ENCODE assay signal across 15 cellular contexts in the genomic region with DNA sequence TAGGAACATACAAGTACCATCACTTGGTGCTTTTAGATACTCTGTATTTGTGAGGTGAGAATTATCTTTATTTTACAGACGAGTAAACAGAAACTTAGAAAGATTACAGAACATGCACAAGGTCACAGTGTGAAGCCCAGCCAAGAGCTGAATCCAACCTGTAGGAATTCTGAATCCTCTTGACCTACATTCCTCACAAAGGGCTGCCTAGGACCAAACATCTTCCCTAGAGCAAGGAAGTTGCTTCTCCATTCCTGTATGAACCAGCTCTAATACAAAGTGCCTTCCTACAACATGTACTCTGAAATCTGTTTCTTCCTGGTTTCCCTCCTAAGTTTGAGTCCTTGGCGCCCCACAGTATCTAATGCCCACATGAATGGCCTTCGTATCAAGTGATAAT. TPM values are rescaled to one million over a fixed set of nuclear protein-coding genes. Genes with fewer than 3 reads are reported as not detected.
A peak's percentile ranks its signal among the peaks of the same experiment; 100 is the strongest.
DNase-seq lines count a peak whose midpoint lies in the region; ATAC-seq, FAIRE-seq and TF ChIP-seq lines count a peak whose summit lies in the region.
"Had no signal": no experiment of that assay in that cellular context is flagged by ENCODE, and none has a peak within 500 bp of the region (broad histone marks: within the 10 kb centered on the region; RNA-seq: fewer than 3 reads in every experiment).

No MANE protein-coding gene starts in this region.

- peaks cover 3% of the 10 kb centered on the region; the same call in 1 of the 2 replicates for H3K27me3 Mint-ChIP-seq in HFFc6 (ENCODE audit: insufficient read depth)
- peaks cover 7% of the 10 kb centered on the region for H3K27me3 Mint-ChIP-seq in CD8-positive, alpha-beta T cell (ENCODE audit: low read depth)

- H3K18ac ChIP-seq in mesenchymal stem cell (ENCODE audit: low read depth in 1 of 2, low read length in 2 of 2), result no peak overlapping the region

- H3K79me1 ChIP-seq in mesenchymal stem cell (replicated peaks; ENCODE audit: low read length, poor library complexity, severe bottlenecking), result no peaks in the 10 kb centered on the region

- in situ Hi-C loops in GM12878 (cut with MboI), result loop anchor here (25.0 kb wide), 1 partner anchor 1917 kb away; no protein-coding TSS in a partner anchor

- FAIRE-seq in GM12878 (lab: Jason Lieb, UNC), result no peak
- FAIRE-seq: HepG2 had no signal

- no peak overlapping the region for H3K14ac ChIP-seq in mesenchymal stem cell (ENCODE audit: low read length in 2 of 2)

- CTCF ChIA-PET in GM12878 (lab: Yijun Ruan, JAX), result interaction anchor here (1.2 to 1.8 kb wide), 3 partner anchors 12 to 193 kb away, joined by 3 to 6 read pairs (median 4); partner anchors contain the start of gene C15orf40
- CTCF ChIA-PET in CD8-positive, alpha-beta T cell (lab: Charles Lee), result interaction anchor here (1.9 kb wide), 1 partner anchor 43 kb away, joined by 8 read pairs; no protein-coding TSS in a partner anchor

- peaks cover 63% of the 10 kb centered on the region for H3K4me1 Mint-ChIP-seq in HFFc6 (ENCODE audit: low read depth)
- peaks cover 25% of the 10 kb centered on the region for H3K4me1 Mint-ChIP-seq in CD8-positive, alpha-beta T cell (ENCODE audit: low read depth)

- H3K4ac ChIP-seq in mesenchymal stem cell (ENCODE audit: low read depth in 1 of 2, low read length in 2 of 2), result no peak overlapping the region

- H4K20me1 ChIP-seq in GM12878 (ENCODE audit: control insufficient read depth, insufficient read depth), result no peaks in the 10 kb centered on the region

- no peaks in the 10 kb centered on the region for H3K9me3 Mint-ChIP-seq in HFFc6
- H3K9me3 Mint-ChIP-seq in CD8-positive, alpha-beta T cell, result no peaks in the 10 kb centered on the region

- H3K4me3 Mint-ChIP-seq in HFFc6, result no peak overlapping the region
- no peak overlapping the region for H3K4me3 Mint-ChIP-seq in CD8-positive, alpha-beta T cell
- H3K4me3 Mint-ChIP-seq: activated T-cell treated with anti-CD3 and anti-CD28 coated beads, Interleukin-2, amount 50 U/mL, for 24 hours had no signal

- H3K23ac ChIP-seq in mesenchymal stem cell (ENCODE audit: low read length in 2 of 2), result no peak overlapping the region

- no peak overlapping the region for H2BK12ac ChIP-seq in mesenchymal stem cell (ENCODE audit: low read length in 2 of 2)

- DNase-seq in HFFc6, result no peak
- DNase-seq in GM12878 (ENCODE audit: low read depth, low spot score), result no peak
- DNase-seq in mesenchymal stem cell, result no peak
- no peak for DNase-seq in stimulated activated naive CD4-positive, alpha-beta T cell treated with Interleukin-2 at 50 U/mL for 16 hours (lab: John Stamatoyannopoulos, UW)
- DNase-seq in stimulated activated CD4-positive, alpha-beta T cell treated with anti-CD3 and anti-CD28 coated beads, Interleukin-15, amount 100 ng/mL, for 24 hours, result no peak
- DNase-seq in coronary artery (ENCODE audit: low spot score), result no peak
- DNase-seq in CD8-positive, alpha-beta T cell, result no peak
- DNase-seq: activated CD4-positive, alpha-beta T cell treated with anti-CD3 and anti-CD28 coated beads for 1 hour; activated T-cell treated with anti-CD3 and anti-CD28 coated beads, Interleukin-2, amount 50 U/mL, for 24 hours; head of caudate nucleus; NCI-H1092 had no signal

- no peak overlapping the region for H2AFZ ChIP-seq in ACC112 (ENCODE audit: low read length, unreplicated experiment)
- H2AFZ ChIP-seq in GM12878 (ENCODE audit: control insufficient read depth, low read depth, low read length), result no peak overlapping the region
- no peak overlapping the region for H2AFZ ChIP-seq in mesenchymal stem cell (ENCODE audit: low read depth, low read length)

- H2BK120ac ChIP-seq in mesenchymal stem cell (ENCODE audit: low read depth, low read length), result no peak overlapping the region

- no peak overlapping the region for H4K91ac ChIP-seq in mesenchymal stem cell (ENCODE audit: low read length)

- H3K79me2 ChIP-seq in ACC112 (ENCODE audit: control insufficient read depth, insufficient read depth, low read length, unreplicated experiment), result peaks cover 67% of the 10 kb centered on the region
- H3K79me2 ChIP-seq in GM12878 (ENCODE audit: control insufficient read depth, insufficient read depth, low read length), result peaks cover 75% of the 10 kb centered on the region

- ATAC-seq in GM12878, result no peak
- ATAC-seq in CD8-positive, alpha-beta T cell, result no peak
- ATAC-seq: HepG2, left lobe of liver had no signal

- 53% methylated on average over 3 of the region's 3 CpGs for WGBS in GM12878 (ENCODE audit: insufficient coverage, insufficient replicate concordance, low lambda C conversion rate, missing lambda C conversion rate)
- WGBS in mesenchymal stem cell, result 84% methylated on average over 3 of the region's 3 CpGs

- intact Hi-C loops in GM12878 (cut with micrococcal nuclease; ENCODE audit: unreplicated experiment), result loop anchor here (1.0 to 10.0 kb wide), 3 partner anchors 193 to 670 kb away; partner anchors contain the start of gene C15orf40
- intact Hi-C loops in CD8-positive, alpha-beta T cell (cut with DNase I, micrococcal nuclease), result loop anchor here (5.0 to 10.0 kb wide), 2 partner anchors 137 to 140 kb away; partner anchors contain the start of gene BTBD1 (in 2 of the 2)

- H3K4me2 ChIP-seq in GM12878 (ENCODE audit: control insufficient read depth, insufficient read depth) (peak overlapping the region; percentile 73), mesenchymal stem cell (ENCODE audit: low read length, poor library complexity, severe bottlenecking) (no peak overlapping the region)

- H2BK15ac ChIP-seq in mesenchymal stem cell (ENCODE audit: low read depth, poor library complexity, severe bottlenecking), result no peak overlapping the region

- TF ChIP-seq CTCF in HFFc6 (IDR thresholded peaks at IDR 0.05), result no peak
- no peak for TF ChIP-seq CTCF in GM12878 (IDR thresholded peaks at IDR 0.05 in 2 of 3, conservative IDR thresholded peaks at IDR 0.05 in 1 of 3; ENCODE audit: control insufficient read depth in 2 of 3, extremely low read depth in 1 of 3, insufficient read depth in 1 of 3, low read depth in 3 of 3, low read length in 3 of 3)
- no peak for TF ChIP-seq CTCF in coronary artery (IDR thresholded peaks at IDR 0.05)
- no peak for TF ChIP-seq CTCF in CD8-positive, alpha-beta T cell (IDR thresholded peaks at IDR 0.05)

- H3K36me3 ChIP-seq in ACC112 (ENCODE audit: insufficient read depth, low read length) (no peaks in the 10 kb centered on the region), GM12878 (ENCODE audit: control insufficient read depth in 2 of 2, insufficient read depth in 2 of 2, low read length in 1 of 2) (no peaks in the 10 kb centered on the region), mesenchymal stem cell (ENCODE audit: control insufficient read depth in 1 of 2, insufficient read depth in 2 of 2, low read depth in 1 of 2, low read length in 2 of 2) (no peaks in the 10 kb centered on the region)
- H3K36me3 ChIP-seq in CD8-positive, alpha-beta T cell (ENCODE audit: insufficient read depth, low read length), result no peaks in the 10 kb centered on the region

- TF ChIP-seq POLR2A in GM12878 (IDR thresholded peaks at IDR 0.05; ENCODE audit: low read depth, low read length), result no peak

- peaks cover 4% of the 10 kb centered on the region for H3K36me3 Mint-ChIP-seq in HFFc6 (ENCODE audit: low read depth)
- peaks cover 4% of the 10 kb centered on the region for H3K36me3 Mint-ChIP-seq in CD8-positive, alpha-beta T cell

- H3K27ac ChIP-seq in ACC112 (ENCODE audit: low read depth, low read length) (no peak overlapping the region), GM12878 (ENCODE audit: control insufficient read depth, insufficient read depth) (peak overlapping the region; percentile 80), mesenchymal stem cell (ENCODE audit: low read length, poor library complexity, severe bottlenecking) (no peak overlapping the region), coronary artery (peak overlapping the region in 1 of 2 donors; percentile 6)
- no peak overlapping the region for H3K27ac ChIP-seq in CD8-positive, alpha-beta T cell (ENCODE audit: low read depth, low read length)
- H3K27ac ChIP-seq: epithelial cell of prostate had no signal

- H3K9ac ChIP-seq in GM12878 (ENCODE audit: control insufficient read depth, insufficient read depth, low read length) (peak overlapping the region; percentile 8; the same call in 1 of the 2 replicates), mesenchymal stem cell (ENCODE audit: low read length) (no peak overlapping the region)

- peak overlapping the region; percentile 77 for H2AK5ac ChIP-seq in mesenchymal stem cell (ENCODE audit: low read length, severe bottlenecking)

- no TSS peak for BruUV-seq in GM12878 (replicated peaks; lab: Mats Ljungman, UMichigan)

- H3K27me3 ChIP-seq in ACC112 (ENCODE audit: insufficient read depth, low read length), result no peaks in the 10 kb centered on the region
- H3K27me3 ChIP-seq in GM12878 (replicated peaks in 1 of 2; ENCODE audit: control insufficient read depth in 2 of 2, insufficient read depth in 2 of 2, low read length in 1 of 2), result no peaks in the 10 kb centered on the region
- no peaks in the 10 kb centered on the region for H3K27me3 ChIP-seq in mesenchymal stem cell (ENCODE audit: control insufficient read depth in 1 of 2, insufficient read depth in 1 of 2, low read length in 2 of 2)
- H3K27me3 ChIP-seq in CD8-positive, alpha-beta T cell (ENCODE audit: insufficient read depth, low read length), result peaks cover 16% of the 10 kb centered on the region

- POLR2A ChIA-PET in GM12878 (lab: Charles Lee), result no interaction called here
- POLR2A ChIA-PET in CD8-positive, alpha-beta T cell (lab: Charles Lee), result interaction anchor here (0.6 kb wide), 1 partner anchor 454 kb away, joined by 3 read pairs; no protein-coding TSS in a partner anchor

- TF ChIP-seq EP300 in GM12878 (IDR thresholded peaks at IDR 0.05; ENCODE audit: borderline replicate concordance in 1 of 2, control insufficient read depth in 1 of 2, low read depth in 2 of 2, low read length in 2 of 2), result no peak

- H3K4me1 ChIP-seq in ACC112 (ENCODE audit: control insufficient read depth, insufficient read depth, low read length, unreplicated experiment), result peaks cover 37% of the 10 kb centered on the region
- peaks cover 14% of the 10 kb centered on the region for H3K4me1 ChIP-seq in GM12878 (ENCODE audit: control insufficient read depth, insufficient read depth, low read length)
- H3K4me1 ChIP-seq in mesenchymal stem cell (ENCODE audit: control insufficient read depth, insufficient read depth, low read depth, low read length), result peaks cover 3% of the 10 kb centered on the region
- peaks cover 13% of the 10 kb centered on the region for H3K4me1 ChIP-seq in CD8-positive, alpha-beta T cell (ENCODE audit: insufficient read depth, low read length)

- H3K9me3 ChIP-seq in GM12878 (replicated peaks; ENCODE audit: control insufficient read depth, insufficient read depth, low read length) (no peaks in the 10 kb centered on the region), mesenchymal stem cell (ENCODE audit: control insufficient read depth, low read length) (no peaks in the 10 kb centered on the region)
- H3K9me3 ChIP-seq in CD8-positive, alpha-beta T cell (ENCODE audit: low read length), result no peaks in the 10 kb centered on the region

- SMC1A ChIA-PET in GM12878 (lab: Charles Lee; ENCODE audit: uncharacterized antibody, unreplicated experiment), result interaction anchor here (0.9 to 2.1 kb wide), 4 partner anchors 8 to 192 kb away, joined by 3 to 6 read pairs (median 4); no protein-coding TSS in a partner anchor

- H2BK5ac ChIP-seq in mesenchymal stem cell (ENCODE audit: low read depth, low read length, poor library complexity, severe bottlenecking), result no peak overlapping the region

- H3K4me3 ChIP-seq in ACC112 (ENCODE audit: low read depth, low read length) (peak overlapping the region; percentile 95), GM12878 (peak overlapping the region; percentile 78), mesenchymal stem cell (ENCODE audit: insufficient read depth in 1 of 2, low read depth in 1 of 2, low read length in 2 of 2) (no peak overlapping the region), coronary artery (no peak overlapping the region)
- H3K4me3 ChIP-seq in CD8-positive, alpha-beta T cell (ENCODE audit: low read depth, low read length), result no peak overlapping the region

- RAD21 ChIA-PET in GM12878 (lab: Charles Lee; ENCODE audit: unreplicated experiment), result interaction anchor here (1.3 to 2.1 kb wide), 3 partner anchors 45 to 142 kb away, joined by 3 to 8 read pairs (median 3); partner anchors contain the start of gene BTBD1

- peak overlapping the region; percentile 9; the same call in 1 of the 2 replicates for H3K27ac Mint-ChIP-seq in HFFc6
- H3K27ac Mint-ChIP-seq in CD8-positive, alpha-beta T cell, result no peak overlapping the region
- H3K27ac Mint-ChIP-seq: activated T-cell treated with anti-CD3 and anti-CD28 coated beads, Interleukin-2, amount 50 U/mL, for 24 hours had no signal

- no peak for TF ChIP-seq RAD21 in GM12878 (IDR thresholded peaks at IDR 0.05; ENCODE audit: insufficient read depth, low read depth, low read length)

- no peak overlapping the region for H4K8ac ChIP-seq in mesenchymal stem cell (ENCODE audit: low read length)

RNA-seq across cellular contexts. Expression of gene HDGFL3, which starts 2.9 kb away (rescaled TPM):
- total RNA-seq in HFFc6 (2021; fragmentation: NEBNext Ultra II Directional; extraction: Animal tissue kit (Norgen Biotek cat#: 25700)), result 10 to 100 TPM; 40.3 to 64.6 (median 59.2) TPM
- 8.3 and 10.8 TPM in 2 replicates for total RNA-seq in GM12878 (2013; cell fraction: nucleolus; rRNA removed)
- total RNA-seq in GM12878 (2014; rRNA removed), result 10.6 and 13.8 TPM in 2 replicates
- total RNA-seq in GM12878 (2014; rRNA removed; fragmentation: Illumina TruSeq; extraction: Trizol), result 40.6 and 42.2 TPM in 2 replicates
- total RNA-seq in GM12878 (2021), result 29.8 and 34.3 TPM in 2 replicates
- polyA plus RNA-seq in GM12878 (2011; ENCODE audit: low read depth), result 6.8 TPM
- 31.6 and 54.1 TPM in 2 replicates for polyA plus RNA-seq in GM12878 (2011; rRNA removed)
- 5.1 and 5.4 TPM in 2 replicates for polyA plus RNA-seq in GM12878 (2011; cell fraction: cytosol; rRNA removed)
- polyA plus RNA-seq in GM12878 (2011; cell fraction: nucleus; rRNA removed), result 5.7 and 8.7 TPM in 2 replicates
- polyA plus RNA-seq in GM12878 (2012), result 17.0 and 25.4 TPM in 2 replicates
- polyA plus RNA-seq in GM12878 (2014; fragmentation: Illumina TruSeq; extraction: Trizol), result 40.5 and 45.1 TPM in 2 replicates
- 1 to 10 TPM; 5.6 to 6.6 TPM for polyA plus RNA-seq in GM12878 (2014; fragmentation: Nextera tagmentation; extraction: Ambion mirVana)
- polyA plus RNA-seq in GM12878 (2014; rRNA removed), result 9.7 and 18.1 TPM in 2 replicates
- 10 to 100 TPM; 12.7 to 13.4 TPM for polyA plus RNA-seq in GM12878 (2016; fragmentation: Nextera tagmentation; extraction: Ambion mirVana)
- polyA minus RNA-seq in GM12878 (2011; rRNA and poly(A)+ RNA removed), result 4.6 and 5.6 TPM in 2 replicates
- 10.6 and 11.1 TPM in 2 replicates for polyA minus RNA-seq in GM12878 (2011; cell fraction: cytosol; rRNA and poly(A)+ RNA removed)
- 3.3 and 7.4 TPM in 2 replicates for polyA minus RNA-seq in GM12878 (2011; cell fraction: nucleus; rRNA and poly(A)+ RNA removed)
- 73.3 TPM for polyA plus RNA-seq in mesenchymal stem cell (2013, experiment 1 of 2)
- polyA plus RNA-seq in mesenchymal stem cell (2013, experiment 2 of 2), result 72.7 TPM
- total RNA-seq in CD8-positive, alpha-beta T cell, result 10 to 100 TPM; 12.7 to 15.5 TPM

Comparison
In these comparisons a context has a peak if more than half of its experiments do, and no peak if none do; other contexts are left out.
1. H3K4me3 ChIP-seq: peak in ACC112 (single experiment) and GM12878 (single experiment); none in mesenchymal stem cell (0 of 2), coronary artery (single experiment) and CD8-positive, alpha-beta T cell (single experiment).